ENCODE assay signal across 17 cellular contexts in the genomic region with DNA sequence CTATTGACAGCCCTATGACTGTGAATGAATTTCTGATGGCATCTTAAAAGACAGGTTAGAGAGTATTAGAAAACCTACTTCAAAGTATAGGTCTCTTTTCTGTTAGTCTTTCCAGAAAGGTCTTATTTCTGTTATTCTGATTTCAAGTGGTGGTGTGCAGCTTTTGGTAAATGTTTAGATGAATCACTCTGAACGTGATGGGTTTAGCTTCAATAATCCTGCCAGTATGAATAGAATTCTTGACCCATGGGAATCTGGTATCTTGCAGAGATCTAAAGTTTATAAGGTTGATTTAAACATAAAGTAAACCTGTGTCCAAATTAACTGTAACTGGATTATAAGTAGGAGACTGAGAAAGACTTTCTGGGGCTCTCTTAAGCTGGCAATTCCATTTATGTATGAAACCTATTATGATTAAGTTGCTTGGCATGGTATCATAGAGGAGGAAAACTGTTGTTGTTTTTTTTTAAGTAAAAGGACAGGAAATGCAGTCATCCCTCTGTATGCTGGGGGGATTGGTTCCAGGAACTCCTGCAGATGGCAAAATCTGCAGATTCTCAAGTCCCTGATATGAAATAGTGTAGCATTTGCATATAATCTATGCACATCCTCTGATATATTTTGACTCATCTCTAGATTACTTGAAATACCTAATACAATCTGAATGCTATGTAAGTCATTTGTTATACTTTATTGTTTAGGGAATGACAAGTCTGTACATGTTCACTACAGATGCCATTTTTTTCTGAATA.
DNase-seq lines count a peak whose midpoint lies in the region; ATAC-seq and TF ChIP-seq lines count a peak whose summit lies in the region.
"Had no signal": no experiment of that assay in that cellular context is flagged by ENCODE, and none has a peak within 500 bp of the region (broad histone marks: within the 10 kb centered on the region; RNA-seq: fewer than 3 reads in every experiment).

No MANE protein-coding gene starts in this region.

- no peak overlapping the region for H3K27ac ChIP-seq in fibroblast of lung (ENCODE audit: insufficient read depth, low read length)
- H3K27ac ChIP-seq: SJSA1 had no signal

- ATAC-seq in HG02571 (IDR thresholded peaks at IDR 0.05; ENCODE audit: unreplicated experiment) (no peak), GM19467 (IDR thresholded peaks at IDR 0.05; ENCODE audit: unreplicated experiment) (no peak)

- no peak for TF ChIP-seq CTCF in fibroblast of lung (conservative IDR thresholded peaks at IDR 0.05 in 1 of 2, IDR thresholded peaks at IDR 0.05 in 1 of 2; ENCODE audit: low read depth in 1 of 2, low read length in 2 of 2)

- no peak overlapping the region for H2AFZ ChIP-seq in fibroblast of lung (ENCODE audit: low read length)

- H3K9me3 ChIP-seq in adipocyte (ENCODE audit: control insufficient read depth, low read length), result no peaks in the 10 kb centered on the region
- H3K9me3 ChIP-seq in fibroblast of lung (ENCODE audit: control insufficient read depth, insufficient read depth, low read depth, low read length), result no peaks in the 10 kb centered on the region
- H3K9me3 ChIP-seq: HAP-1, SJSA1 had no signal

- peak; percentile 85 for DNase-seq in H4 (ENCODE audit: low spot score)
- peak; percentile 38 for DNase-seq in adipocyte (ENCODE audit: low read depth)
- DNase-seq in fibroblast of lung (ENCODE audit: low read depth in 2 of 2), result peak; percentile 3 to 20
- peak; percentile 20 for DNase-seq in skeletal muscle cell (ENCODE audit: low read depth)
- DNase-seq in activated effector memory CD4-positive, alpha-beta T cell treated with anti-CD3 and anti-CD28 coated beads, Interleukin-2, amount 50 U/mL, for 16 hours, result no peak
- DNase-seq: Calu3; CD4-positive, CD25-positive, alpha-beta regulatory T cell; DND-41; KBM-7; NCI-H1092 treated with DMSO at 0.1 percent for 48 hours; NCI-H1694 treated with DMSO at 0.1 percent for 48 hours; NCI-H345; NCI-H526 treated with DMSO at 0.1 percent for 48 hours had no signal

- H3K4me1 ChIP-seq in adipocyte (ENCODE audit: control insufficient read depth, insufficient read depth, low read length) (peaks cover 8% of the 10 kb centered on the region), fibroblast of lung (ENCODE audit: control insufficient read depth, extremely low read depth, insufficient read depth, low read length) (no peaks in the 10 kb centered on the region)
- H3K4me1 ChIP-seq: HAP-1, SJSA1 had no signal

- H3K4me2 ChIP-seq in fibroblast of lung (ENCODE audit: extremely low read depth, insufficient read depth, low read length), result no peak overlapping the region

- H4K20me1 ChIP-seq in fibroblast of lung (ENCODE audit: control insufficient read depth, extremely low read depth, insufficient read depth, low read length), result no peaks in the 10 kb centered on the region

- H3K27me3 ChIP-seq in adipocyte (replicated peaks; ENCODE audit: control insufficient read depth, insufficient read depth, low read length) (no peaks in the 10 kb centered on the region), fibroblast of lung (ENCODE audit: control insufficient read depth, insufficient read depth, low read length) (no peaks in the 10 kb centered on the region)
- H3K27me3 ChIP-seq: SJSA1 had no signal

- H3K9ac ChIP-seq in adipocyte (ENCODE audit: low read length) (no peak overlapping the region), fibroblast of lung (ENCODE audit: insufficient read depth, low read length) (no peak overlapping the region)

- no peaks in the 10 kb centered on the region for H3K36me3 ChIP-seq in adipocyte (ENCODE audit: control insufficient read depth, insufficient read depth, low read length, severe bottlenecking)
- H3K36me3 ChIP-seq in fibroblast of lung (ENCODE audit: control insufficient read depth, insufficient read depth, low read length), result no peaks in the 10 kb centered on the region
- H3K36me3 ChIP-seq: HAP-1, SJSA1 had no signal

- H3K4me3 ChIP-seq in adipocyte (ENCODE audit: low read length) (no peak overlapping the region), fibroblast of lung (replicated peaks in 1 of 4; ENCODE audit: control extremely low read depth in 1 of 4, insufficient read depth in 1 of 4, low read depth in 3 of 4, low read length in 4 of 4) (no peak overlapping the region), skeletal muscle cell (ENCODE audit: low read depth, low read length) (no peak overlapping the region)
- H3K4me3 ChIP-seq: HAP-1, SJSA1 had no signal

- no peaks in the 10 kb centered on the region for H3K79me2 ChIP-seq in fibroblast of lung (ENCODE audit: control insufficient read depth, insufficient read depth, low read length)
